13 cellular contexts compared by ENCODE assay signal in genomic region chr10:67802767-67803538, GRCh38. TPM values are rescaled to one million over a fixed set of nuclear protein-coding genes. Genes with fewer than 3 reads are reported as not detected.
DNase-seq lines count a peak whose midpoint lies in the region; ATAC-seq and TF ChIP-seq lines count a peak whose summit lies in the region.
"Had no signal": no experiment of that assay in that cellular context is flagged by ENCODE, and none has a peak within 500 bp of the region (broad histone marks: within the 10 kb centered on the region; RNA-seq: fewer than 3 reads in every experiment).

No MANE protein-coding gene starts in this region.

- peak; percentile 30 for DNase-seq in kidney glomerular epithelial cell (lab: John Stamatoyannopoulos, UW)
- no peak for DNase-seq in inferior parietal cortex (ENCODE audit: extremely low spot score)
- no peak for DNase-seq in dermis blood vessel endothelial cell
- DNase-seq in posterior cingulate gyrus, result no peak
- DNase-seq: brain microvascular endothelial cell; nephron progenitor cell; NK-92 treated with Interleukin-12 subunit alpha and Interleukin-12 subunit beta, amount 100 ng/mL, for 24 hours had no signal

- peak; percentile 43 for ATAC-seq in GM18511 (IDR thresholded peaks at IDR 0.05; ENCODE audit: unreplicated experiment)
- peak; percentile 43 for ATAC-seq in GM21360 (IDR thresholded peaks at IDR 0.05; ENCODE audit: unreplicated experiment)
- ATAC-seq in HG03039 (IDR thresholded peaks at IDR 0.05; ENCODE audit: unreplicated experiment), result peak; percentile 32
- ATAC-seq in SK-N-SH treated with all-trans-retinoic acid at 6 μM for 48 hours, result no peak
- ATAC-seq: gastroesophageal sphincter, sciatic nerve had no signal

- intact Hi-C loops in posterior cingulate gyrus (cut with DNase I), result no loop called here

TF ChIP-seq in SK-N-SH treated with all-trans-retinoic acid at 6 μM for 48 hours, 23 proteins besides CTCF, POLR2A, EP300 and RAD21:
- TF ChIP-seq POU6F1 (CRISPR knock-in tag; IDR thresholded peaks at IDR 0.05; ENCODE audit: borderline replicate concordance, low read depth), result no peak
- no peak for TF ChIP-seq PPARA (CRISPR knock-in tag; IDR thresholded peaks at IDR 0.05; ENCODE audit: borderline replicate concordance)
- TF ChIP-seq OSR1 (CRISPR knock-in tag; IDR thresholded peaks at IDR 0.05), result no peak
- no peak for TF ChIP-seq TOX (CRISPR knock-in tag; IDR thresholded peaks at IDR 0.05; ENCODE audit: borderline replicate concordance)
- TF ChIP-seq RARB (CRISPR knock-in tag; IDR thresholded peaks at IDR 0.05), result no peak
- no peak for TF ChIP-seq ZFP3 (CRISPR knock-in tag; IDR thresholded peaks at IDR 0.05)
- no peak for TF ChIP-seq ARNTL (CRISPR knock-in tag; IDR thresholded peaks at IDR 0.05; ENCODE audit: borderline replicate concordance, low read depth)
- TF ChIP-seq ISL1 (CRISPR knock-in tag; IDR thresholded peaks at IDR 0.05), result no peak
- TF ChIP-seq ZNF70 (CRISPR knock-in tag; IDR thresholded peaks at IDR 0.05), result no peak
- no peak for TF ChIP-seq ZNF8 (CRISPR knock-in tag; IDR thresholded peaks at IDR 0.05)
- TF ChIP-seq TCF4 (CRISPR knock-in tag; IDR thresholded peaks at IDR 0.05; ENCODE audit: borderline replicate concordance), result no peak

RNA-seq across cellular contexts. Expression of gene DNAJC12, which starts 35.0 kb away (rescaled TPM):
- 3.9 and 4.1 TPM in 2 replicates for total RNA-seq in dermis blood vessel endothelial cell
